Comparison of ENCODE assay signal across 8 cellular contexts in genomic region chr22:17266261-17266971, GRCh38.
DNase-seq lines count a peak whose midpoint lies in the region; ATAC-seq, FAIRE-seq and TF ChIP-seq lines count a peak whose summit lies in the region.

No MANE protein-coding gene starts in this region.

- ATAC-seq in HG02642 (IDR thresholded peaks at IDR 0.05; ENCODE audit: poor library complexity, unreplicated experiment): peak; percentile 58
- ATAC-seq in GM18520 (IDR thresholded peaks at IDR 0.05; ENCODE audit: unreplicated experiment): no peak

- TF ChIP-seq CTCF in D721Med (IDR thresholded peaks at IDR 0.05; ENCODE audit: insufficient read depth, missing control alignments) (peak; percentile 16), GM20000 (IDR thresholded peaks at IDR 0.05; ENCODE audit: extremely low read depth, missing control alignments) (no peak)

- no peak for FAIRE-seq in D721Med (lab: Jason Lieb, UNC)

- DNase-seq in D721Med (ENCODE audit: insufficient read length, low spot score) (peak; percentile 84), NCI-H748 (lab: John Stamatoyannopoulos, UW; ENCODE audit: unreplicated experiment) (peak; percentile 79), iPS-NIHi11 (ENCODE audit: low spot score) (peak; percentile 50), GM20000 (ENCODE audit: low spot score) (no peak), epidermal melanocyte (ENCODE audit: insufficient read length, low spot score) (no peak)
- no peak for DNase-seq in activated effector memory CD4-positive, alpha-beta T cell treated with anti-CD3 and anti-CD28 coated beads, Interleukin-2, amount 50 U/mL, for 16 hours

Comparison
In these comparisons a context has a peak if more than half of its experiments do, and no peak if none do; other contexts are left out.
1. DNase-seq: peak in D721Med (single experiment), NCI-H748 (single experiment) and iPS-NIHi11 (single experiment); none in GM20000 (single experiment), epidermal melanocyte (single experiment) and activated effector memory CD4-positive, alpha-beta T cell treated with anti-CD3 and anti-CD28 coated beads, Interleukin-2, amount 50 U/mL, for 16 hours (single experiment).